Comparison of ENCODE assay signal across 33 cellular contexts in the genomic region with DNA sequence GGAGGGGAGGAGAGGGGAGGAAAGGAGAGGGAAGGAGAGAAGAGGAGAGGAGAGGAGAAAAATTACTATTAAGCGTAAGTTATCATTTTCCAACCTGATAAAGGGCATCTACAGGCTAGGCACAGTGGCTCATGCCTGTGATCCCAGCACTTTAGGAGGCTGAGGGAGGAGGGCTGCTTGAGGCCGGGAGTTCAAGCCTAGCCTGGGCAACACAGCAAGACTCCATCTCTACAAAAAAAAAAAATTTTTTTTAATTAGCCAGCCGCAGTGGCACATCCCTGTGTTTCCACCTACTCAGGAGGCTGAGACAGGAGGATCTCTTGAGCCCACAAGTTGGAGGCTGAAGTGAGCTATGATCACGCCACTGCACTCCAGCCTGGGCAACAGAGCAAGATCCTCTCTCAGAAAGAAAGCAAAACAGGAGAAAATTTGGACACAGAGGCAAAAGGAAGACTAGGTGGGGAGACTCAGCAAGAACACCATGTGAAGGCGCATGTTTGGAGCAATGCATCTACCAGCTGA.
"Had no signal": no experiment of that assay in that cellular context is flagged by ENCODE, and none has a peak within 500 bp of the region (broad histone marks: within the 10 kb centered on the region; RNA-seq: fewer than 3 reads in every experiment).

No MANE protein-coding gene starts in this region.

- H3K36me3 ChIP-seq: adrenal gland, esophagus muscularis mucosa, gastrocnemius medialis, heart left ventricle, WERI-Rb-1 had no signal

- H3K27ac ChIP-seq: adrenal gland, body of pancreas, esophagus muscularis mucosa, foreskin keratinocyte, gastrocnemius medialis, heart left ventricle, WERI-Rb-1 had no signal

- H3K4me1 ChIP-seq: body of pancreas, foreskin keratinocyte had no signal

- H3K4me3 ChIP-seq: adrenal gland, body of pancreas, esophagus muscularis mucosa, gastrocnemius medialis, heart left ventricle had no signal

- ATAC-seq: activated CD4-positive, alpha-beta T cell treated with anti-CD3 and anti-CD28 coated beads for 36 hours; activated CD8-positive, alpha-beta memory T cell treated with anti-CD3 and anti-CD28 coated beads, Interleukin-2, amount 10 ng/mL, durations not matched to agents 7 days and 5 days; activated CD8-positive, alpha-beta T cell treated with anti-CD3 and anti-CD28 coated beads, Interleukin-2, amount 10 ng/mL, durations not matched to agents 7 days and 5 days; activated naive CD8-positive, alpha-beta T cell treated with anti-CD3 and anti-CD28 coated beads, Interleukin-2, amount 50 U/mL, for 24 hours; body of pancreas; effector memory CD8-positive, alpha-beta T cell; foreskin keratinocyte; gastrocnemius medialis; heart left ventricle; T-helper 17 cell had no signal

- DNase-seq: activated CD4-positive, alpha-beta memory T cell treated with anti-CD3 and anti-CD28 coated beads for 36 hours; activated CD4-positive, alpha-beta T cell treated with anti-CD3 and anti-CD28 coated beads for 36 hours; activated CD4-positive, alpha-beta T cell treated with anti-CD3 and anti-CD28 coated beads, Interleukin-2, amount 10 ng/mL, durations not matched to agents 24 days and 14 days; activated CD4-positive, CD25-positive, alpha-beta regulatory T cell; activated CD4-positive, CD25-positive, alpha-beta regulatory T cell treated with anti-CD3 and anti-CD28 coated beads, Interleukin-2, amount 50 U/mL, for 72 hours; activated CD8-positive, alpha-beta memory T cell treated with anti-CD3 and anti-CD28 coated beads, Interleukin-2, amount 10 ng/mL, durations not matched to agents 7 days and 5 days; activated CD8-positive, alpha-beta memory T cell treated with anti-CD3 and anti-CD28 coated beads, Interleukin-2, amount 50 U/mL, for 4 hours; activated CD8-positive, alpha-beta T cell treated with anti-CD3 and anti-CD28 coated beads, Interleukin-2, amount 10 ng/mL, durations not matched to agents 7 days and 5 days; activated effector memory CD4-positive, alpha-beta T cell treated with anti-CD3 and anti-CD28 coated beads, Interleukin-2, amount 50 U/mL, for 16 hours; activated naive CD4-positive, alpha-beta T cell treated with anti-CD3 and anti-CD28 coated beads for 36 hours; activated naive CD8-positive, alpha-beta T cell treated with anti-CD3 and anti-CD28 coated beads for 36 hours; activated naive CD8-positive, alpha-beta T cell treated with anti-CD3 and anti-CD28 coated beads, Interleukin-2, amount 50 U/mL, for 24 hours; activated T-cell treated with anti-CD3 and anti-CD28 coated beads, Interleukin-2, amount 50 U/mL, for 1 hour; activated T-cell treated with anti-CD3 and anti-CD28 coated beads, Interleukin-2, amount 50 U/mL, for 48 hours; adrenal gland; amygdala; aorta; body of pancreas; caudate nucleus; cortex of kidney; dermis blood vessel endothelial cell; effector CD4-positive, alpha-beta T cell; effector memory CD8-positive, alpha-beta T cell; erythroblast; foreskin keratinocyte; gastrocnemius medialis; glutamatergic neuron; heart left ventricle; T-helper 17 cell; T1000; WERI-Rb-1 had no signal

- H3K27me3 ChIP-seq: adrenal gland, body of pancreas, esophagus muscularis mucosa, foreskin keratinocyte, gastrocnemius medialis, heart left ventricle had no signal

- H3K9me3 ChIP-seq: adrenal gland, body of pancreas, esophagus muscularis mucosa, gastrocnemius medialis, heart left ventricle had no signal

- FAIRE-seq: colon had no signal
